Comparison of ENCODE assay signal across 9 cellular contexts in the genomic region with DNA sequence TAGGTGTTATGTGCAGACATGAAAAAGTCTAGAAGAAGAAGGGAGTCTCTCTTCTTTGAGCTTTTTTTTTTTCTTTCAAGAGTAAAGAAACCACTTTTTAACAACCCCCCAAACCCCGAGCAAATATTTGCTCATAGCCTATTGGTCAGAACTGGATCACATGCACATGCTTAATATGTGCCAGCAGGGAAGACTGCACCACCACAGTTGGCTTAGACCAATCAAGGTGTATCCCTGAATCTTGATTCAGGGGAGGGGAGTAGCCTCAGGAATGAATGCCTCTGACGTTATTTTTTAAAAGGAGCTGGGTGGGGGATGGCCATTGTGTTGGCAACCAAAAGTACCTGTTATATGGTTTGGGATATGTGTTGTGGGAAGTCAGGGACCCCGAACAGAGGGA.
"Had no signal": no experiment of that assay in that cellular context is flagged by ENCODE, and none has a peak within 500 bp of the region (broad histone marks: within the 10 kb centered on the region; RNA-seq: fewer than 3 reads in every experiment).

No MANE protein-coding gene starts in this region.

- H3K27ac Mint-ChIP-seq: IgD-negative memory B cell had no signal

- DNase-seq: IMR-90, KBM-7, KG1 had no signal

- H3K4me3 ChIP-seq: K562 had no signal

- H3K4me1 Mint-ChIP-seq: IgD-negative memory B cell had no signal

- ATAC-seq: HepG2, K562 had no signal

- H3K36me3 Mint-ChIP-seq: IgD-negative memory B cell had no signal

- FAIRE-seq: HepG2, HTR-8/SVneo, K562 had no signal

- H3K4me2 ChIP-seq: KMS-11 had no signal

- H3K4me3 Mint-ChIP-seq: IgD-negative memory B cell had no signal

- H3K27ac ChIP-seq: HL-60, KMS-11 had no signal

- H3K9ac ChIP-seq: KMS-11 had no signal
